In the genomic region with DNA sequence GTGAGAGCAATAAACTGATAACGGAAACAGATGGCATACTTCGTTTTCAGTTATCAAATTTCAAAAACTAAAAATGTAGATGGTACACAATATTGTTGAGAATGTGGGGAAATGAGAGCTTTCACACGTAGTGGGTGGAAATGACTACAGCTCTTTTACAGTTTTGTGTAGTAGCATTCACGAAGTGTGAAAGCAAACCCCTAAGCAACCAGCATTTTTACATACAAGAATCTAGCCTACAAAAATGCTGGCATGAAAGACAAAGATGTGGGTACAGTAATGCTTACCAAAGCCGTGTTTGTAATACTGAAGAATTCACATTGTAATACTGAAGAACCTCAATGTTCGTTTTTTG, we compare ENCODE assay signal across 10 cellular contexts. TPM values are rescaled to one million over a fixed set of nuclear protein-coding genes. Genes with fewer than 3 reads are reported as not detected.
DNase-seq lines count a peak whose midpoint lies in the region; ATAC-seq and TF ChIP-seq lines count a peak whose summit lies in the region.
"Had no signal": no experiment of that assay in that cellular context is flagged by ENCODE, and none has a peak within 500 bp of the region (broad histone marks: within the 10 kb centered on the region; RNA-seq: fewer than 3 reads in every experiment).

No MANE protein-coding gene starts in this region.

- DNase-seq in BJ (ENCODE audit: low read depth): no peak
- no peak for DNase-seq in T-cell
- DNase-seq in endothelial cell (ENCODE audit: low spot score): no peak
- DNase-seq in activated gamma-delta T cell (lab: John Stamatoyannopoulos, UW): no peak
- DNase-seq in AG20443 (ENCODE audit: low spot score): no peak
- no peak for DNase-seq in NCI-H82 (lab: John Stamatoyannopoulos, UW)
- DNase-seq: SHP77 treated with DMSO at 0.1 percent for 48 hours had no signal

- H3K36me3 ChIP-seq in BJ (ENCODE audit: control insufficient read depth, insufficient read depth, low read length) (no peaks in the 10 kb centered on the region), rectal smooth muscle tissue (ENCODE audit: control insufficient read depth, insufficient read depth, low read length) (no peaks in the 10 kb centered on the region)

- H3K27me3 Mint-ChIP-seq in T-cell (peaks cover 27 to 35% of the 10 kb centered on the region in 2 donors), endothelial cell (ENCODE audit: unreplicated experiment) (peaks cover under 1% of the 10 kb centered on the region)

- peaks cover 10 to 12% (median 11%) of the 10 kb centered on the region in 3 donors for H3K4me1 Mint-ChIP-seq in T-cell
- H3K4me1 Mint-ChIP-seq in endothelial cell (ENCODE audit: unreplicated experiment): no peaks in the 10 kb centered on the region

- H3K9ac ChIP-seq in rectal smooth muscle tissue (ENCODE audit: low read length): no peak overlapping the region

- H3K27ac ChIP-seq in rectal smooth muscle tissue (ENCODE audit: low read depth, low read length): no peak overlapping the region

- H3K36me3 Mint-ChIP-seq in T-cell: peaks cover 4% of the 10 kb centered on the region
- H3K36me3 Mint-ChIP-seq in endothelial cell (ENCODE audit: low read depth, unreplicated experiment): no peaks in the 10 kb centered on the region

- H3K27me3 ChIP-seq in BJ (ENCODE audit: control insufficient read depth, insufficient read depth, low read length): no peaks in the 10 kb centered on the region
- H3K27me3 ChIP-seq in rectal smooth muscle tissue (ENCODE audit: control insufficient read depth, insufficient read depth, low read length): no peaks in the 10 kb centered on the region

- ATAC-seq in T-cell (replicated peaks in 1 of 4) (peak in 1 of 4 experiments; percentile 4), GM21576 (IDR thresholded peaks at IDR 0.05; ENCODE audit: unreplicated experiment) (no peak)

- H3K4me1 ChIP-seq in rectal smooth muscle tissue (ENCODE audit: control insufficient read depth, insufficient read depth, low read length): no peaks in the 10 kb centered on the region

- H3K27ac Mint-ChIP-seq in T-cell (no peak overlapping the region), endothelial cell (ENCODE audit: unreplicated experiment) (no peak overlapping the region)

- POLR2A ChIA-PET in BJ (lab: Charles Lee) (no interaction called here), T-cell (lab: Charles Lee) (interaction anchor here in 1 of 2 donors (0.7 kb wide), 1 partner anchor 258 kb away, joined by 3 read pairs; no protein-coding TSS in a partner anchor)

- H3K4me3 Mint-ChIP-seq in T-cell (peak overlapping the region; percentile 82 to 86 (median 85)), endothelial cell (ENCODE audit: unreplicated experiment) (peak overlapping the region; percentile 22)

- no peak for TF ChIP-seq CTCF in BJ (IDR thresholded peaks at IDR 0.05; ENCODE audit: insufficient read depth, low read depth, low read length)
- no peak for TF ChIP-seq CTCF in endothelial cell (IDR thresholded peaks at IDR 0.05; ENCODE audit: unreplicated experiment)

- H3K9me3 Mint-ChIP-seq in T-cell: no peaks in the 10 kb centered on the region
- H3K9me3 Mint-ChIP-seq in endothelial cell (ENCODE audit: unreplicated experiment): no peaks in the 10 kb centered on the region

- peak overlapping the region; percentile 46 for H3K4me3 ChIP-seq in BJ (ENCODE audit: low read depth, low read length)
- peak overlapping the region; percentile 65 for H3K4me3 ChIP-seq in rectal smooth muscle tissue (ENCODE audit: low read length)
- H3K4me3 ChIP-seq: smooth muscle cell had no signal

- CTCF ChIA-PET in BJ (lab: Yijun Ruan, JAX): no interaction called here
- CTCF ChIA-PET in T-cell (lab: Charles Lee): no interaction called here

RNA-seq across cellular contexts. Expression of a gene that starts 6.3 kb away (rescaled TPM):
- polyA plus RNA-seq in BJ (2011; rRNA removed): 3.0 and 4.3 TPM in 2 replicates
- 4.3 and 5.8 TPM in 2 replicates for polyA minus RNA-seq in BJ (2011; rRNA and poly(A)+ RNA removed)
- total RNA-seq in T-cell (10 to 100 TPM in 3 of 5 donors, 1 to 10 TPM in 2; 5.4 to 19.0 (median 12.7) TPM), endothelial cell (ENCODE audit: unreplicated experiment) (9.3 TPM)

RNA-seq across cellular contexts. Expression of a gene that starts 18.6 kb away (rescaled TPM):
- polyA plus RNA-seq in BJ (2011; rRNA removed): 0.40 and 0.50 TPM in 2 replicates
- polyA minus RNA-seq in BJ (2011; rRNA and poly(A)+ RNA removed): 0.46 and 0.66 TPM in 2 replicates
- total RNA-seq in T-cell: under 1 TPM in 4 of 5 donors, not detected in 1; 0.20 to 0.70 (median 0.58) TPM
- total RNA-seq in endothelial cell (ENCODE audit: unreplicated experiment): not detected

RNA-seq across cellular contexts. Expression of a gene that starts 40.1 kb away (rescaled TPM):
- polyA plus RNA-seq in BJ (2011; rRNA removed): 0.28 and 0.38 TPM in 2 replicates
- not detected in 2 replicates for polyA minus RNA-seq in BJ (2011; rRNA and poly(A)+ RNA removed)
- total RNA-seq in T-cell: 10 to 100 TPM; 21.9 to 90.1 (median 37.6) TPM
- 0.28 TPM for total RNA-seq in endothelial cell (ENCODE audit: unreplicated experiment)

Comparison
In these comparisons a context has a peak if more than half of its experiments do, and no peak if none do; other contexts are left out.
1. RNA of a gene that starts 40.1 kb away (total RNA-seq): 21.9 to 90.1 TPM in T-cell; 0.28 TPM in endothelial cell (single experiment); every median in the first group is over 10 times any median in the second.